In genomic region chr20:35387334-35387733, GRCh38 we compare ENCODE assay signal across 17 cellular contexts. TPM values are rescaled to one million over a fixed set of nuclear protein-coding genes. Genes with fewer than 3 reads are reported as not detected.
DNase-seq lines count a peak whose midpoint lies in the region; FAIRE-seq and TF ChIP-seq lines count a peak whose summit lies in the region.
"Had no signal": no experiment of that assay in that cellular context is flagged by ENCODE, and none has a peak within 500 bp of the region (broad histone marks: within the 10 kb centered on the region; RNA-seq: fewer than 3 reads in every experiment).

No MANE protein-coding gene starts in this region.

- peaks cover 84% of the 10 kb centered on the region for H3K79me2 ChIP-seq in astrocyte (ENCODE audit: insufficient read depth, low read length)
- peaks cover 24% of the 10 kb centered on the region for H3K79me2 ChIP-seq in hepatocyte

- H2AFZ ChIP-seq in astrocyte (ENCODE audit: low read depth, low read length) (no peak overlapping the region), hepatocyte (no peak overlapping the region)

- H4K20me1 ChIP-seq in astrocyte (ENCODE audit: insufficient read depth, low read length) (no peaks in the 10 kb centered on the region), hepatocyte (ENCODE audit: insufficient read depth, poor library complexity, severe bottlenecking) (no peaks in the 10 kb centered on the region)

- H3K36me3 ChIP-seq in astrocyte (ENCODE audit: insufficient read depth, low read length) (peaks cover 15% of the 10 kb centered on the region), hepatocyte (replicated peaks; ENCODE audit: insufficient read depth, low read depth) (no peaks in the 10 kb centered on the region)

- 88% methylated on average over 3 of the region's 3 CpGs for WGBS in hepatocyte (ENCODE audit: low lambda C conversion rate, missing lambda C conversion rate)

- H3K27me3 ChIP-seq in astrocyte (ENCODE audit: insufficient read depth, low read length), result no peaks in the 10 kb centered on the region
- no peaks in the 10 kb centered on the region for H3K27me3 ChIP-seq in hepatocyte

- H3K4me2 ChIP-seq in astrocyte (ENCODE audit: low read length), result peak overlapping the region; percentile 36
- no peak overlapping the region for H3K4me2 ChIP-seq in hepatocyte

- H3K4me3 Mint-ChIP-seq in astrocyte (ENCODE audit: unreplicated experiment), result no peak overlapping the region
- H3K4me3 Mint-ChIP-seq: activated CD4-positive, alpha-beta memory T cell treated with anti-CD3 and anti-CD28 coated beads for 36 hours; central memory CD8-positive, alpha-beta T cell had no signal

- H3K36me3 Mint-ChIP-seq in astrocyte (ENCODE audit: low read depth, unreplicated experiment), result peaks cover 3% of the 10 kb centered on the region

- H3K9me2 ChIP-seq in hepatocyte (replicated peaks; ENCODE audit: insufficient read depth), result no peaks in the 10 kb centered on the region

- H3K9me3 Mint-ChIP-seq in astrocyte (ENCODE audit: unreplicated experiment), result no peaks in the 10 kb centered on the region
- H3K9me3 Mint-ChIP-seq: activated CD4-positive, alpha-beta memory T cell treated with anti-CD3 and anti-CD28 coated beads for 36 hours; central memory CD8-positive, alpha-beta T cell had no signal

- peaks cover 16% of the 10 kb centered on the region for H3K4me1 Mint-ChIP-seq in astrocyte (ENCODE audit: low read depth, unreplicated experiment)

- H3K9ac ChIP-seq in astrocyte (ENCODE audit: low read length), result no peak overlapping the region

- H3K4me1 ChIP-seq in astrocyte (ENCODE audit: insufficient read depth, low read length) (peaks cover 24% of the 10 kb centered on the region), hepatocyte (ENCODE audit: insufficient read depth) (no peaks in the 10 kb centered on the region)
- H3K4me1 ChIP-seq: HAP-1 had no signal

- DNase-seq in AG08395 (ENCODE audit: low spot score) (peak; percentile 58), HS-5 (ENCODE audit: low read depth) (peak; percentile 78), astrocyte (ENCODE audit: low read depth) (peak; percentile 63), kidney glomerular epithelial cell (lab: John Stamatoyannopoulos, UW) (peak; percentile 43), occipital lobe (lab: John Stamatoyannopoulos, UW) (no peak), hepatocyte (ENCODE audit: low spot score) (no peak)
- no peak for DNase-seq in stimulated activated CD4-positive, alpha-beta T cell treated with anti-CD3 and anti-CD28 coated beads, Interleukin-2, amount 100 ng/mL, for 24 hours
- DNase-seq in stimulated activated naive CD4-positive, alpha-beta T cell (lab: John Stamatoyannopoulos, UW), result no peak
- DNase-seq: activated CD4-positive, alpha-beta memory T cell treated with anti-CD3 and anti-CD28 coated beads for 36 hours; activated effector memory CD4-positive, alpha-beta T cell treated with anti-CD3 and anti-CD28 coated beads, Interleukin-2, amount 50 U/mL, for 16 hours; erythroblast; mucosa of descending colon; NCI-H1417; posterior cingulate gyrus had no signal

- H3K27ac Mint-ChIP-seq in astrocyte (ENCODE audit: unreplicated experiment), result no peak overlapping the region
- H3K27ac Mint-ChIP-seq: activated CD4-positive, alpha-beta memory T cell treated with anti-CD3 and anti-CD28 coated beads for 36 hours had no signal

- no peak for FAIRE-seq in astrocyte (lab: Jason Lieb, UNC)
- FAIRE-seq: G401.6 had no signal

- H3K4me3 ChIP-seq in astrocyte (ENCODE audit: insufficient read depth, low read depth, low read length) (no peak overlapping the region), hepatocyte (no peak overlapping the region)
- H3K4me3 ChIP-seq: HAP-1, mucosa of descending colon had no signal

- no peaks in the 10 kb centered on the region for H3K27me3 Mint-ChIP-seq in astrocyte (ENCODE audit: low read depth, unreplicated experiment)
- H3K27me3 Mint-ChIP-seq: activated CD4-positive, alpha-beta memory T cell treated with anti-CD3 and anti-CD28 coated beads for 36 hours; central memory CD8-positive, alpha-beta T cell had no signal

- TF ChIP-seq CTCF in astrocyte (IDR thresholded peaks at IDR 0.05; ENCODE audit: insufficient read depth, low read depth, low read length) (no peak), hepatocyte (IDR thresholded peaks at IDR 0.05; ENCODE audit: poor library complexity) (no peak)

- H3K9me3 ChIP-seq in astrocyte (ENCODE audit: insufficient read depth, low read depth, low read length) (no peaks in the 10 kb centered on the region), hepatocyte (ENCODE audit: low read depth) (no peaks in the 10 kb centered on the region)
- H3K9me3 ChIP-seq: HAP-1, mucosa of descending colon had no signal

- H3K27ac ChIP-seq in astrocyte (ENCODE audit: low read depth, low read length), result peak overlapping the region; percentile 9
- no peak overlapping the region for H3K27ac ChIP-seq in hepatocyte

RNA-seq across cellular contexts. Expression of gene UQCC1, which starts 24.4 kb away (rescaled TPM):
- total RNA-seq in astrocyte (44.5 and 49.0 TPM in 2 replicates), occipital lobe (28.5 TPM), hepatocyte (28.2 and 31.8 TPM in 2 replicates)
- polyA plus RNA-seq in hepatocyte, result 33.1 and 38.8 TPM in 2 replicates

RNA-seq across cellular contexts. Expression of gene GDF5, which starts 50.7 kb away (rescaled TPM):
- total RNA-seq in astrocyte, result 12.6 and 15.9 TPM in 2 replicates
- total RNA-seq in occipital lobe, result 0.62 TPM
- total RNA-seq in hepatocyte, result 1.0 and 1.6 TPM in 2 replicates
- 2.0 and 2.7 TPM in 2 replicates for polyA plus RNA-seq in hepatocyte
- total RNA-seq: activated CD4-positive, alpha-beta memory T cell treated with anti-CD3 and anti-CD28 coated beads for 36 hours had no signal

Comparison
In these comparisons a context has a peak if more than half of its experiments do, and no peak if none do; other contexts are left out.
1. DNase-seq: peak in AG08395 (single experiment), HS-5 (single experiment), astrocyte (single experiment) and kidney glomerular epithelial cell (single experiment); none in stimulated activated CD4-positive, alpha-beta T cell treated with anti-CD3 and anti-CD28 coated beads, Interleukin-2, amount 100 ng/mL, for 24 hours (0 of 2), stimulated activated naive CD4-positive, alpha-beta T cell (0 of 6), occipital lobe (single experiment) and hepatocyte (single experiment).